Comparison of ENCODE assay signal across 23 cellular contexts in the genomic region with DNA sequence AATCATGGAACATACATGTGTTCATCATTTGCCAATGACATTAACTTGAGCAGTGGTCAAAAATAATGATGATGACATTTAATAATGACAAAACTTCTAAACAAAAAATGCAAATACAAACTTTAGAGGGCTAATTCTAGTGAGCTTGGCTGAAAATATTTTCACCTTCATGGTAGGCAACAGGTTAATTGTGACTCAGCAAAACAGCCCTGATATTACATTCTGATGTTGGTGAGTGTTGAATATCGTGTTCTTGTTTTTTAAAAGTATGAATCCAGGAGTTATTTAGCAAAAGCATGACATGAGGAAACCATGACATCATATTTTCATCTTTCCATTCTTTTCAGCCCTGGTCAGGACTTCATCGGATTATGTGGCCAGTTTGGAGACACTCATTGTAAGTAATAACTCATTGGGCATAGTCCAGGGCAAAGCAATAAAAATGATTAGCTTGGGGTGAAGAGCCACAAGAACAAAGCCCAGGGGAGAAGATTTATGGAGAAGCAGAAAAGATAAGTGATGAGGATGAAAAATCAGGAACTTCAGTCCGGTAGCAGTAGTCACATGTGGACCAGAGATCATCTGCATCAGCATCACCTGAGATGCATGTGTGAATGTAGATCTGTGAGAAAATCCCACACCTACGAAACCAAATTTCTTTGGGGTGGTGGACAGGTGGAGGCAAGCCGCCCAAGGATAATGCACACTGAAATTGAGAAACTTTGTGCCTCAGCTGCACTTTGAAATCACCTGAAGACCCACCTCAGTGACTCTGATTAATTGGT. TPM values are rescaled to one million over a fixed set of nuclear protein-coding genes. Genes with fewer than 3 reads are reported as not detected.
"Had no signal": no experiment of that assay in that cellular context is flagged by ENCODE, and none has a peak within 500 bp of the region (broad histone marks: within the 10 kb centered on the region; RNA-seq: fewer than 3 reads in every experiment).

No MANE protein-coding gene starts in this region.

- H3K27ac ChIP-seq: SJSA1, SK-N-MC had no signal

- H3K36me3 ChIP-seq: SJSA1 had no signal

- H3K4me3 ChIP-seq: SJSA1, SK-N-MC had no signal

- DNase-seq: Kasumi-1, KBM-7, MM.1S, NCI-H1092 treated with DMSO at 0.1 percent for 48 hours, NCI-H1436, NCI-H187, NCI-H2029, NCI-H2081 treated with DMSO at 0.1 percent for 48 hours, NCI-H2171, NCI-H226, NCI-H446, NCI-H510A, NCI-H524 treated with DMSO at 0.1 percent for 48 hours, NCI-H69, NCI-H774, Right ventricle myocardium superior, RPMI8226, SIG-M5, T-helper 1 cell had no signal

- FAIRE-seq: RCC 7860 had no signal

- H3K4me1 ChIP-seq: SJSA1 had no signal

- H3K9me3 ChIP-seq: SJSA1 had no signal

RNA-seq across cellular contexts. Expression of a gene that starts 46.8 kb away (rescaled TPM):
- total RNA-seq: HT-29 had no signal
